Comparison of ENCODE assay signal across 28 cellular contexts in genomic region chr3:10651506-10651905, GRCh38.
"Had no signal": no experiment of that assay in that cellular context is flagged by ENCODE, and none has a peak within 500 bp of the region (broad histone marks: within the 10 kb centered on the region; RNA-seq: fewer than 3 reads in every experiment).

No MANE protein-coding gene starts in this region.

- H3K27me3 ChIP-seq: testis, thyroid gland, tibial nerve, transverse colon, upper lobe of left lung, uterus, vagina had no signal

- H3K27ac Mint-ChIP-seq: stimulated activated effector memory CD8-positive, alpha-beta T cell treated with anti-CD3 and anti-CD28 coated beads, Interleukin-12 subunit alpha, Interleukin-12 subunit beta, amount 100 ng/mL, for 72 hours; stimulated activated memory B cell treated with anti-CD40 and anti-IgM and Interleukin-4, amounts not matched to agents 10 μg/mL and 1 μg/mL and 100 μg/mL, for 72 hours; stimulated activated naive B cell treated with anti-CD40 and anti-IgM and Interleukin-4, amounts not matched to agents 10 μg/mL and 1 μg/mL and 100 μg/mL, for 72 hours; stimulated activated naive CD8-positive, alpha-beta T cell treated with anti-CD3 and anti-CD28 coated beads, Interleukin-15, Interleukin-2, amounts not matched to agents 100 ng/mL and 50 ng/mL, for 24 hours; type B pancreatic cell had no signal

- H3K4me3 Mint-ChIP-seq: stimulated activated effector memory CD8-positive, alpha-beta T cell treated with anti-CD3 and anti-CD28 coated beads, Interleukin-12 subunit alpha, Interleukin-12 subunit beta, amount 100 ng/mL, for 72 hours; stimulated activated memory B cell treated with anti-CD40 and anti-IgM and Interleukin-4, amounts not matched to agents 10 μg/mL and 1 μg/mL and 100 μg/mL, for 72 hours; stimulated activated naive B cell treated with anti-CD40 and anti-IgM and Interleukin-4, amounts not matched to agents 10 μg/mL and 1 μg/mL and 100 μg/mL, for 72 hours; stimulated activated naive CD8-positive, alpha-beta T cell treated with anti-CD3 and anti-CD28 coated beads, Interleukin-15, Interleukin-2, amounts not matched to agents 100 ng/mL and 50 ng/mL, for 24 hours; type B pancreatic cell had no signal

- H3K36me3 Mint-ChIP-seq: stimulated activated effector memory CD8-positive, alpha-beta T cell treated with anti-CD3 and anti-CD28 coated beads, Interleukin-12 subunit alpha, Interleukin-12 subunit beta, amount 100 ng/mL, for 72 hours; stimulated activated memory B cell treated with anti-CD40 and anti-IgM and Interleukin-4, amounts not matched to agents 10 μg/mL and 1 μg/mL and 100 μg/mL, for 72 hours; stimulated activated naive B cell treated with anti-CD40 and anti-IgM and Interleukin-4, amounts not matched to agents 10 μg/mL and 1 μg/mL and 100 μg/mL, for 72 hours; type B pancreatic cell had no signal

- H3K36me3 ChIP-seq: stomach, suprapubic skin, thoracic aorta, thyroid gland, tibial artery, tibial nerve, transverse colon, upper lobe of left lung, upper lobe of right lung, uterus, vagina had no signal

- H3K9me3 Mint-ChIP-seq: stimulated activated effector memory CD8-positive, alpha-beta T cell treated with anti-CD3 and anti-CD28 coated beads, Interleukin-12 subunit alpha, Interleukin-12 subunit beta, amount 100 ng/mL, for 72 hours; stimulated activated naive CD8-positive, alpha-beta T cell treated with anti-CD3 and anti-CD28 coated beads, Interleukin-15, Interleukin-2, amounts not matched to agents 100 ng/mL and 50 ng/mL, for 24 hours; type B pancreatic cell had no signal

- DNase-seq: stimulated activated CD4-positive, alpha-beta T cell treated with anti-CD3 and anti-CD28 coated beads, Interleukin-2, amount 100 ng/mL, for 48 hours; stimulated activated CD4-positive, alpha-beta T cell treated with anti-CD3 and anti-CD28 coated beads, Interleukin-4, amount 100 ng/mL, for 1 hour; stimulated activated CD4-positive, alpha-beta T cell treated with anti-CD3 and anti-CD28 coated beads, Interleukin-4, amount 100 ng/mL, for 24 hours; stimulated activated CD4-positive, alpha-beta T cell treated with anti-CD3 and anti-CD28 coated beads, Interleukin-4, amount 100 ng/mL, for 4 hours; stimulated activated CD8-positive, alpha-beta memory T cell treated with anti-CD3 and anti-CD28 coated beads, Interleukin-4, amount 100 ng/mL, for 48 hours; stimulated activated naive B cell treated with anti-CD40 and anti-IgM and Interleukin-4, amounts not matched to agents 10 μg/mL and 1 μg/mL and 100 μg/mL, for 72 hours; stimulated activated naive CD4-positive, alpha-beta T cell; stimulated activated naive CD4-positive, alpha-beta T cell treated with Interleukin-2 at 50 U/mL for 16 hours; stimulated activated naive CD8-positive, alpha-beta T cell treated with anti-CD3 and anti-CD28 coated beads, Interleukin-15, Interleukin-2, amounts not matched to agents 100 U/mL and 50 U/mL, for 24 hours; stomach; substantia nigra; testis; thyroid gland; tibial artery; transverse colon; trophoblast cell; upper lobe of left lung; upper lobe of right lung; uterus had no signal

- FAIRE-seq: urothelium cell line had no signal

- H3K4me1 Mint-ChIP-seq: stimulated activated effector memory CD8-positive, alpha-beta T cell treated with anti-CD3 and anti-CD28 coated beads, Interleukin-12 subunit alpha, Interleukin-12 subunit beta, amount 100 ng/mL, for 72 hours; stimulated activated memory B cell treated with anti-CD40 and anti-IgM and Interleukin-4, amounts not matched to agents 10 μg/mL and 1 μg/mL and 100 μg/mL, for 72 hours; stimulated activated naive B cell treated with anti-CD40 and anti-IgM and Interleukin-4, amounts not matched to agents 10 μg/mL and 1 μg/mL and 100 μg/mL, for 72 hours had no signal

- H3K4me3 ChIP-seq: stomach, suprapubic skin, testis, thoracic aorta, thyroid gland, tibial artery, tibial nerve, transverse colon, upper lobe of left lung, upper lobe of right lung, uterus, vagina had no signal

- H3K9me3 ChIP-seq: suprapubic skin, testis, thoracic aorta, thyroid gland, tibial artery, transverse colon, upper lobe of left lung, upper lobe of right lung, uterus, vagina had no signal

- H3K27ac ChIP-seq: stomach, suprapubic skin, testis, thoracic aorta, thyroid gland, tibial artery, tibial nerve, transverse colon, upper lobe of left lung, upper lobe of right lung, uterus, vagina had no signal

- ATAC-seq: stimulated activated effector memory CD8-positive, alpha-beta T cell treated with anti-CD3 and anti-CD28 coated beads, Interleukin-12 subunit alpha, Interleukin-12 subunit beta, amount 100 ng/mL, for 72 hours; stimulated activated memory B cell treated with anti-CD40 and anti-IgM and Interleukin-4, amounts not matched to agents 10 μg/mL and 1 μg/mL and 100 μg/mL, for 72 hours; stimulated activated naive B cell treated with anti-CD40 and anti-IgM and Interleukin-4, amounts not matched to agents 10 μg/mL and 1 μg/mL and 100 μg/mL, for 72 hours; stimulated activated naive CD8-positive, alpha-beta T cell treated with anti-CD3 and anti-CD28 coated beads, Interleukin-15, Interleukin-2, amounts not matched to agents 100 U/mL and 50 U/mL, for 24 hours; upper lobe of right lung had no signal

- H3K4me1 ChIP-seq: stomach, suprapubic skin, testis, thyroid gland, tibial artery, tibial nerve, transverse colon, upper lobe of left lung, upper lobe of right lung, uterus, vagina had no signal
